Comparison of ENCODE assay signal across 8 cellular contexts in the genomic region with DNA sequence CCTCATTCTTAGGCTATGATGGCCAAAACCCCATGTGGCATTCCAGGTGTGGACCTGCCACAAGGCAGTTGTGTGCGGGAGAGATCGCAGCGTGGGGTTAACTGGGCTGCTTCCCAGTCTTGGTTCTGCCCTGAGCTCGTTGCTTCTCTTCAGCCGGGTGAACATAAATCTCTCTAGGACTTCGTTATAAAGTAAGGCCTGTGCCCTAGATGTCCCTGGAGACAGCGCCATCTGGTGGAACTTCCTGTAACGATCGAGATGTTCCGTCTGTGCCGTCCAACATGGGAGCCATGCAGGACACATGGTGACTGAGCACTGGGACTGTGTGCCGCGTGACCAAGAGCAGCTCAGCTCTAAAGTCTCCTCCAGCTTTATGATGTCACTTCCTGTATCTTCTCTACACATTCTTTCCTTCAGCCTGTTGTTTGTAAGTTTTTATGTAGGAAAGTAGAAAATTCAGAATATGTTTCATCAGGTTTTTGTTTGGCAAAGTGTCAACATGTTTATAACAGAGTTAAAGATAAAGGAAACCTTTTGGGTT. TPM values are rescaled to one million over a fixed set of nuclear protein-coding genes. Genes with fewer than 3 reads are reported as not detected.
A peak's percentile ranks its signal among the peaks of the same experiment; 100 is the strongest.
DNase-seq lines count a peak whose midpoint lies in the region; ATAC-seq and TF ChIP-seq lines count a peak whose summit lies in the region.

No MANE protein-coding gene starts in this region.

- H3K9me2 ChIP-seq in GM23338 (ENCODE audit: insufficient read depth): no peaks in the 10 kb centered on the region

- peaks cover 24% of the 10 kb centered on the region for H3K27me3 Mint-ChIP-seq in GM23338 (ENCODE audit: insufficient read depth, low read depth, poor library complexity)
- H3K27me3 Mint-ChIP-seq in progenitor cell of endocrine pancreas: peaks cover 16% of the 10 kb centered on the region

- no peaks in the 10 kb centered on the region for H3K79me2 ChIP-seq in GM23338 (replicated peaks; ENCODE audit: insufficient read depth)

- TF ChIP-seq CTCF in GM23338 (conservative IDR thresholded peaks at IDR 0.05; ENCODE audit: low read depth in 2 of 2) (peak; percentile 86 to 97), RWPE2 (IDR thresholded peaks at IDR 0.05; ENCODE audit: poor library complexity, severe bottlenecking) (peak; percentile 41), progenitor cell of endocrine pancreas (IDR thresholded peaks at IDR 0.05; ENCODE audit: unreplicated experiment) (peak; percentile 77), vagina (IDR thresholded peaks at IDR 0.05) (peak; percentile 46 to 50 (median 50))

- no peak overlapping the region for H3K4me2 ChIP-seq in GM23338

- DNase-seq in G401 (ENCODE audit: low spot score) (peak; percentile 46), GM23338 (ENCODE audit: low spot score) (peak; percentile 96), M059J (ENCODE audit: low read depth) (peak; percentile 93), RWPE2 (ENCODE audit: low spot score) (no peak), germinal center (ENCODE audit: low spot score) (peak; percentile 86), progenitor cell of endocrine pancreas (ENCODE audit: low spot score, unreplicated experiment) (peak; percentile 66), vagina (ENCODE audit: extremely low spot score in 2 of 2) (peak in 1 of 2 donors; percentile 85)
- peak; percentile 37 for DNase-seq in activated effector memory CD4-positive, alpha-beta T cell treated with Interleukin-2 at 50 U/mL for 16 hours

- 0 out of 2 replicates have a peak, but pooled peaks cover 4% of the 10 kb centered on the region for H3F3A ChIP-seq in GM23338 (replicated peaks; ENCODE audit: low read depth)

- peaks cover 19% of the 10 kb centered on the region for H3K4me1 ChIP-seq in GM23338 (ENCODE audit: insufficient read depth)
- H3K4me1 ChIP-seq in RWPE2 (ENCODE audit: insufficient read depth, poor library complexity, severe bottlenecking): no peaks in the 10 kb centered on the region
- peaks cover 22% of the 10 kb centered on the region for H3K4me1 ChIP-seq in vagina

- no peaks in the 10 kb centered on the region for H3K36me3 Mint-ChIP-seq in GM23338 (ENCODE audit: low read depth)
- no peaks in the 10 kb centered on the region for H3K36me3 Mint-ChIP-seq in progenitor cell of endocrine pancreas (ENCODE audit: insufficient read depth)

- no peak overlapping the region for H3K4me3 Mint-ChIP-seq in GM23338
- no peak overlapping the region for H3K4me3 Mint-ChIP-seq in progenitor cell of endocrine pancreas (ENCODE audit: low read depth)

- H3K27ac Mint-ChIP-seq in GM23338 (no peak overlapping the region), progenitor cell of endocrine pancreas (no peak overlapping the region)

- no peak overlapping the region for H3K27ac ChIP-seq in GM23338 (ENCODE audit: low read depth)
- no peak overlapping the region for H3K27ac ChIP-seq in RWPE2 (ENCODE audit: poor library complexity, severe bottlenecking)
- no peak overlapping the region for H3K27ac ChIP-seq in vagina

- H3K36me3 ChIP-seq in GM23338 (ENCODE audit: insufficient read depth) (no peaks in the 10 kb centered on the region), RWPE2 (ENCODE audit: low read depth) (no peaks in the 10 kb centered on the region), vagina (no peaks in the 10 kb centered on the region)

- H3K9me3 Mint-ChIP-seq in GM23338 (0 out of 3 replicates have a peak, but pooled peaks cover 2% of the 10 kb centered on the region), progenitor cell of endocrine pancreas (ENCODE audit: low read depth) (no peaks in the 10 kb centered on the region)

- H3K4me3 ChIP-seq in GM23338 (no peak overlapping the region), RWPE2 (ENCODE audit: severe bottlenecking) (no peak overlapping the region), vagina (no peak overlapping the region)

- H3K27me3 ChIP-seq in GM23338 (ENCODE audit: insufficient read depth): no peaks in the 10 kb centered on the region
- no peaks in the 10 kb centered on the region for H3K27me3 ChIP-seq in RWPE2 (ENCODE audit: insufficient read depth, poor library complexity, severe bottlenecking)
- H3K27me3 ChIP-seq in vagina: no peaks in the 10 kb centered on the region

- H3K4me1 Mint-ChIP-seq in GM23338 (peaks cover 31% of the 10 kb centered on the region), progenitor cell of endocrine pancreas (ENCODE audit: low read depth) (peaks cover 19% of the 10 kb centered on the region)

- H4K20me1 ChIP-seq in GM23338 (replicated peaks; ENCODE audit: insufficient read depth): no peaks in the 10 kb centered on the region

- peak; percentile 76 for ATAC-seq in GM23338
- peak; percentile 45; the same call in 1 of the 3 replicates for ATAC-seq in RWPE2 (ENCODE audit: low read depth)

- TF ChIP-seq POLR2A in vagina (IDR thresholded peaks at IDR 0.05): no peak

- in situ Hi-C loops in G401 (cut with HindIII; ENCODE audit: low sequenced_read_pairs): no loop called here

- H2AFZ ChIP-seq in GM23338: peak overlapping the region; percentile 15

- intact Hi-C loops in vagina (cut with DNase I): no loop called here

- H3K9me3 ChIP-seq in RWPE2 (ENCODE audit: severe bottlenecking) (no peaks in the 10 kb centered on the region), vagina (no peaks in the 10 kb centered on the region)

TF ChIP-seq in GM23338, 12 proteins besides CTCF, POLR2A, EP300 and RAD21:
- TF ChIP-seq, protein P1, sequence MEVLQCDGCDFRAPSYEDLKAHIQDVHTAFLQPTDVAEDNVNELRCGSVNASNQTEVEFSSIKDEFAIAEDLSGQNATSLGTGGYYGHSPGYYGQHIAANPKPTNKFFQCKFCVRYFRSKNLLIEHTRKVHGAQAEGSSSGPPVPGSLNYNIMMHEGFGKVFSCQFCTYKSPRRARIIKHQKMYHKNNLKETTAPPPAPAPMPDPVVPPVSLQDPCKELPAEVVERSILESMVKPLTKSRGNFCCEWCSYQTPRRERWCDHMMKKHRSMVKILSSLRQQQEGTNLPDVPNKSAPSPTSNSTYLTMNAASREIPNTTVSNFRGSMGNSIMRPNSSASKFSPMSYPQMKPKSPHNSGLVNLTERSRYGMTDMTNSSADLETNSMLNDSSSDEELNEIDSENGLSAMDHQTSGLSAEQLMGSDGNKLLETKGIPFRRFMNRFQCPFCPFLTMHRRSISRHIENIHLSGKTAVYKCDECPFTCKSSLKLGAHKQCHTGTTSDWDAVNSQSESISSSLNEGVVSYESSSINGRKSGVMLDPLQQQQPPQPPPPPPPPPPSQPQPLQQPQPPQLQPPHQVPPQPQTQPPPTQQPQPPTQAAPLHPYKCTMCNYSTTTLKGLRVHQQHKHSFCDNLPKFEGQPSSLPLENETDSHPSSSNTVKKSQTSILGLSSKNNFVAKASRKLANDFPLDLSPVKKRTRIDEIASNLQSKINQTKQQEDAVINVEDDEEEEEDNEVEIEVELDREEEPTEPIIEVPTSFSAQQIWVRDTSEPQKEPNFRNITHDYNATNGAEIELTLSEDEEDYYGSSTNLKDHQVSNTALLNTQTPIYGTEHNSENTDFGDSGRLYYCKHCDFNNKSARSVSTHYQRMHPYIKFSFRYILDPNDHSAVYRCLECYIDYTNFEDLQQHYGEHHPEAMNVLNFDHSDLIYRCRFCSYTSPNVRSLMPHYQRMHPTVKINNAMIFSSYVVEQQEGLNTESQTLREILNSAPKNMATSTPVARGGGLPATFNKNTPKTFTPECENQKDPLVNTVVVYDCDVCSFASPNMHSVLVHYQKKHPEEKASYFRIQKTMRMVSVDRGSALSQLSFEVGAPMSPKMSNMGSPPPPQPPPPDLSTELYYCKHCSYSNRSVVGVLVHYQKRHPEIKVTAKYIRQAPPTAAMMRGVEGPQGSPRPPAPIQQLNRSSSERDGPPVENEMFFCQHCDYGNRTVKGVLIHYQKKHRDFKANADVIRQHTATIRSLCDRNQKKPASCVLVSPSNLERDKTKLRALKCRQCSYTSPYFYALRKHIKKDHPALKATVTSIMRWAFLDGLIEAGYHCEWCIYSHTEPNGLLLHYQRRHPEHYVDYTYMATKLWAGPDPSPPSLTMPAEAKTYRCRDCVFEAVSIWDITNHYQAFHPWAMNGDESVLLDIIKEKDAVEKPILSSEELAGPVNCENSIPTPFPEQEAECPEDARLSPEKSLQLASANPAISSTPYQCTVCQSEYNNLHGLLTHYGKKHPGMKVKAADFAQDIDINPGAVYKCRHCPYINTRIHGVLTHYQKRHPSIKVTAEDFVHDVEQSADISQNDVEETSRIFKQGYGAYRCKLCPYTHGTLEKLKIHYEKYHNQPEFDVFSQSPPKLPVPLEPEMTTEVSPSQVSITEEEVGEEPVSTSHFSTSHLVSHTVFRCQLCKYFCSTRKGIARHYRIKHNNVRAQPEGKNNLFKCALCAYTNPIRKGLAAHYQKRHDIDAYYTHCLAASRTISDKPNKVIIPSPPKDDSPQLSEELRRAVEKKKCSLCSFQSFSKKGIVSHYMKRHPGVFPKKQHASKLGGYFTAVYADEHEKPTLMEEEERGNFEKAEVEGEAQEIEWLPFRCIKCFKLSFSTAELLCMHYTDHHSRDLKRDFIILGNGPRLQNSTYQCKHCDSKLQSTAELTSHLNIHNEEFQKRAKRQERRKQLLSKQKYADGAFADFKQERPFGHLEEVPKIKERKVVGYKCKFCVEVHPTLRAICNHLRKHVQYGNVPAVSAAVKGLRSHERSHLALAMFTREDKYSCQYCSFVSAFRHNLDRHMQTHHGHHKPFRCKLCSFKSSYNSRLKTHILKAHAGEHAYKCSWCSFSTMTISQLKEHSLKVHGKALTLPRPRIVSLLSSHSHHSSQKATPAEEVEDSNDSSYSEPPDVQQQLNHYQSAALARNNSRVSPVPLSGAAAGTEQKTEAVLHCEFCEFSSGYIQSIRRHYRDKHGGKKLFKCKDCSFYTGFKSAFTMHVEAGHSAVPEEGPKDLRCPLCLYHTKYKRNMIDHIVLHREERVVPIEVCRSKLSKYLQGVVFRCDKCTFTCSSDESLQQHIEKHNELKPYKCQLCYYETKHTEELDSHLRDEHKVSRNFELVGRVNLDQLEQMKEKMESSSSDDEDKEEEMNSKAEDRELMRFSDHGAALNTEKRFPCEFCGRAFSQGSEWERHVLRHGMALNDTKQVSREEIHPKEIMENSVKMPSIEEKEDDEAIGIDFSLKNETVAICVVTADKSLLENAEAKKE (CRISPR knock-in tag; IDR thresholded peaks at IDR 0.05): 0 out of 2 replicates have a peak, but pooled peaks have one; percentile 27
- TF ChIP-seq CREB1 (CRISPR knock-in tag; IDR thresholded peaks at IDR 0.05; ENCODE audit: low read depth) (peak; percentile 78), NANOG (IDR thresholded peaks at IDR 0.05; ENCODE audit: borderline replicate concordance) (no peak)
TF ChIP-seq in GM23338: peak in this region for 2.

RNA-seq across cellular contexts. Expression of a gene that starts 26.8 kb away (rescaled TPM):
- 13.6 and 38.7 TPM in 2 replicates for total RNA-seq in G401 (2014; rRNA removed; shearing (Covaris generic))
- total RNA-seq in GM23338 (2014; rRNA removed; shearing (Covaris generic)): 40.4 and 49.6 TPM in 2 replicates
- 31.2 and 39.3 TPM in 2 replicates for polyA plus RNA-seq in GM23338 (2016; fragmentation: Nextera tagmentation; extraction: Ambion mirVana)
- total RNA-seq in M059J (2014; rRNA removed; shearing (Covaris generic)): 44.3 and 44.7 TPM in 2 replicates
- total RNA-seq in progenitor cell of endocrine pancreas: 8.0 and 10.6 TPM in 2 replicates
- 4.7 TPM for total RNA-seq in vagina

RNA-seq across cellular contexts. Expression of a gene that starts 54.5 kb away (rescaled TPM):
- total RNA-seq in G401 (2014; rRNA removed; shearing (Covaris generic)): 0.25 and 0.58 TPM in 2 replicates
- 0.24 and 0.31 TPM in 2 replicates for total RNA-seq in GM23338 (2014; rRNA removed; shearing (Covaris generic))
- 0.05 and 0.13 TPM in 2 replicates for polyA plus RNA-seq in GM23338 (2016; fragmentation: Nextera tagmentation; extraction: Ambion mirVana)
- total RNA-seq in M059J (2014; rRNA removed; shearing (Covaris generic)): 1.3 and 3.0 TPM in 2 replicates
- 0.07 TPM in 1 of 2 replicates, not detected in the other for total RNA-seq in progenitor cell of endocrine pancreas
- 4.4 TPM for total RNA-seq in vagina

Comparison
In these comparisons a context has a peak if more than half of its experiments do, and no peak if none do; other contexts are left out.
1. CTCF ChIP-seq: peak in every context shown above with its lines; median percentile 92 in GM23338; 77 in progenitor cell of endocrine pancreas; 50 in vagina; 41 in RWPE2.